ENCODE assay signal across 21 cellular contexts in the genomic region with DNA sequence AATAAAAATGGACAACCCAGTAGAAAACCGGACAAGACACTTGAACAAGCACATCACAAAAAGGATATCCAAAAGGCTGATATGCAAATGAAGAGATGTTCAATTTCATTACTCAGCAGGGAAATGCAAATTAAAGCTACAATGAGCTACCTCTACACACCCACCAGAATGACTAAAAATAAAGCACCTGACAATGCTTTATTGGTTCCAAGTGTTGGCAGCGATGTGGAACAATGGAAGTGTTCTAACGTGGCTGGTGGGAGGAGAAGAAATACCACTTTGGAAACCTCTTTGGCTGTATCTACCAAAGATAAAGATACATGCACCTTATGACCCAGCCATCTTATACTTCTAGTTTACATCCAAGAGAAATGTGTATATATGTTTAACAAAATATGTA. TPM values are rescaled to one million over a fixed set of nuclear protein-coding genes. Genes with fewer than 3 reads are reported as not detected.
DNase-seq lines count a peak whose midpoint lies in the region; ATAC-seq and TF ChIP-seq lines count a peak whose summit lies in the region.
"Had no signal": no experiment of that assay in that cellular context is flagged by ENCODE, and none has a peak within 500 bp of the region (broad histone marks: within the 10 kb centered on the region; RNA-seq: fewer than 3 reads in every experiment).

No MANE protein-coding gene starts in this region.

- TF ChIP-seq POLR2A in breast epithelium (IDR thresholded peaks at IDR 0.05) = no peak

- no peaks in the 10 kb centered on the region for H4K20me1 ChIP-seq in GM23248 (ENCODE audit: insufficient read depth)

- H3K36me3 Mint-ChIP-seq in MCF 10A (ENCODE audit: insufficient read depth, unreplicated experiment) = no peaks in the 10 kb centered on the region
- H3K36me3 Mint-ChIP-seq: IgD-negative memory B cell had no signal

- POLR2A ChIA-PET in MCF 10A (lab: Yijun Ruan, JAX) = no interaction called here

- DNase-seq in MCF 10A (ENCODE audit: unreplicated experiment) (peak; percentile 5), breast epithelium (ENCODE audit: low spot score in 2 of 2) (no peak), epithelial cell of esophagus (ENCODE audit: low read depth) (peak; percentile 26), substantia nigra (lab: John Stamatoyannopoulos, UW) (peak in 1 of 49 donors; percentile 9), GM23248 (no peak)
- DNase-seq: Kasumi-1, MG63, NCI-H1417, NCI-H1694 treated with DMSO at 0.1 percent for 48 hours, NCI-H2081 treated with DMSO at 0.1 percent for 48 hours, NCI-H748 treated with DMSO at 0.1 percent for 48 hours, SJCRH30 had no signal

- CTCF ChIA-PET in MCF 10A (lab: Yijun Ruan, JAX) = no interaction called here

- H3K4me3 ChIP-seq in breast epithelium = no peak overlapping the region
- H3K4me3 ChIP-seq in epithelial cell of esophagus (ENCODE audit: low read length) = no peak overlapping the region
- H3K4me3 ChIP-seq in GM23248 = no peak overlapping the region
- H3K4me3 ChIP-seq: GM23338, HAP-1, MG63, SJCRH30 had no signal

- H3K4me1 ChIP-seq in breast epithelium (peaks cover 0 to 5% of the 10 kb centered on the region in 2 donors), GM23248 (ENCODE audit: insufficient read depth) (peaks cover 18% of the 10 kb centered on the region)
- H3K4me1 ChIP-seq: HAP-1, SJCRH30 had no signal

- TF ChIP-seq CTCF in MCF 10A (IDR thresholded peaks at IDR 0.05; ENCODE audit: unreplicated experiment) (no peak), breast epithelium (IDR thresholded peaks at IDR 0.05) (no peak), epithelial cell of esophagus (IDR thresholded peaks at IDR 0.05; ENCODE audit: insufficient read depth, low read depth, low read length, missing control alignments) (no peak)

- in situ Hi-C loops in GM23248 (cut with MboI) = no loop called here

- peaks cover 16% of the 10 kb centered on the region for H3K4me1 Mint-ChIP-seq in MCF 10A (ENCODE audit: insufficient read depth, unreplicated experiment)

- H3K36me3 ChIP-seq in breast epithelium = no peaks in the 10 kb centered on the region
- H3K36me3 ChIP-seq in GM23248 (ENCODE audit: low read depth) = no peaks in the 10 kb centered on the region
- H3K36me3 ChIP-seq: HAP-1, MG63, SJCRH30 had no signal

- H2AFZ ChIP-seq in GM23248 = no peak overlapping the region
- H2AFZ ChIP-seq: GM23338 had no signal

- no peak overlapping the region for H3K4me2 ChIP-seq in GM23248 (ENCODE audit: unreplicated experiment)
- H3K4me2 ChIP-seq: GM23338 had no signal

- H3K27ac Mint-ChIP-seq in MCF 10A (ENCODE audit: low read depth, unreplicated experiment) = no peak overlapping the region
- H3K27ac Mint-ChIP-seq: GM23338, IgD-negative memory B cell had no signal

- ATAC-seq in HG03460 (IDR thresholded peaks at IDR 0.05; ENCODE audit: unreplicated experiment) (no peak), GM19467 (IDR thresholded peaks at IDR 0.05; ENCODE audit: unreplicated experiment) (no peak)
- ATAC-seq: GM23338 had no signal

- BruUV-seq in MCF 10A (replicated peaks; lab: Mats Ljungman, UMichigan) = no TSS peak

- no peaks in the 10 kb centered on the region for H3K9me3 Mint-ChIP-seq in MCF 10A (ENCODE audit: unreplicated experiment)
- H3K9me3 Mint-ChIP-seq: GM23338 had no signal

- no peak overlapping the region for H3K9ac ChIP-seq in GM23248

- H3F3A ChIP-seq in GM23248 (ENCODE audit: insufficient read depth) = peaks cover 11% of the 10 kb centered on the region

- peaks cover 0 to 29% of the 10 kb centered on the region in 2 donors for H3K27me3 ChIP-seq in breast epithelium
- peaks cover 5% of the 10 kb centered on the region for H3K27me3 ChIP-seq in GM23248 (replicated peaks; ENCODE audit: insufficient read depth)
- H3K27me3 ChIP-seq: MG63 had no signal

- no peaks in the 10 kb centered on the region for H3K79me2 ChIP-seq in GM23248 (ENCODE audit: insufficient read depth)

- WGBS in GM23248 (ENCODE audit: low coverage in 1 of 2, low lambda C conversion rate in 2 of 2, missing lambda C conversion rate in 2 of 2), 2 experiments = 72 to 76% methylated on average over 3 of the region's 3 CpGs

- H3K9me2 ChIP-seq in GM23248 (ENCODE audit: insufficient read depth) = no peaks in the 10 kb centered on the region

- intact Hi-C loops in MCF 10A (cut with micrococcal nuclease) = no loop called here
- intact Hi-C loops in breast epithelium (cut with DNase I; ENCODE audit: low total_unique reads) = no loop called here

- no peak overlapping the region for H3K27ac ChIP-seq in breast epithelium
- H3K27ac ChIP-seq in angular gyrus (ENCODE audit: low read depth, low read length) = peak overlapping the region; percentile 34
- peak overlapping the region; percentile 21 for H3K27ac ChIP-seq in substantia nigra (ENCODE audit: low read depth, low read length, poor library complexity, severe bottlenecking)
- H3K27ac ChIP-seq in GM23248 = no peak overlapping the region
- H3K27ac ChIP-seq: 22Rv1, C4-2B, SJCRH30 had no signal

- no peak overlapping the region for H3K4me3 Mint-ChIP-seq in MCF 10A (ENCODE audit: unreplicated experiment)
- H3K4me3 Mint-ChIP-seq: GM23338, IgD-negative memory B cell had no signal

- H3K9me3 ChIP-seq in breast epithelium (no peaks in the 10 kb centered on the region), GM23248 (ENCODE audit: low read depth) (no peaks in the 10 kb centered on the region)
- H3K9me3 ChIP-seq: HAP-1, MG63, SJCRH30 had no signal

- peaks cover 12% of the 10 kb centered on the region for H3K27me3 Mint-ChIP-seq in MCF 10A (ENCODE audit: insufficient read depth, unreplicated experiment)

RNA-seq across cellular contexts. Expression of gene ACP7, which starts 3.7 kb away (rescaled TPM):
- not detected in 2 replicates for total RNA-seq in MCF 10A (2022)
- total RNA-seq in breast epithelium = not detected
- not detected in 2 replicates for total RNA-seq in GM23248 (2014; rRNA removed; shearing (Covaris generic))
- 0.30 and 0.47 TPM in 2 replicates for polyA plus RNA-seq in GM23248 (2016; fragmentation: Nextera tagmentation; extraction: Ambion mirVana)
- total RNA-seq: SJCRH30 had no signal
- polyA plus RNA-seq: AG04450, IgD-negative memory B cell had no signal

RNA-seq across cellular contexts. Expression of gene PAK4, which starts 45.2 kb away (rescaled TPM):
- total RNA-seq in MCF 10A (2022) (28.4 and 29.5 TPM in 2 replicates), breast epithelium (10 to 100 TPM in 2 of 3 donors, 1 to 10 TPM in 1; 3.5 to 12.0 (median 10.2) TPM)
- total RNA-seq in GM23248 (2014; rRNA removed; shearing (Covaris generic)) = 6.8 and 10.9 TPM in 2 replicates
- polyA plus RNA-seq in GM23248 (2016; fragmentation: Nextera tagmentation; extraction: Ambion mirVana) = 20.1 and 21.1 TPM in 2 replicates

RNA-seq across cellular contexts. Expression of gene FBXO27, which starts 48.1 kb away (rescaled TPM):
- 0.28 TPM in 1 of 2 replicates, not detected in the other for total RNA-seq in MCF 10A (2022)
- total RNA-seq in breast epithelium = 1 to 10 TPM; 2.6 to 7.2 (median 5.1) TPM
- total RNA-seq in GM23248 (2014; rRNA removed; shearing (Covaris generic)) = 0.54 and 2.8 TPM in 2 replicates
- polyA plus RNA-seq in GM23248 (2016; fragmentation: Nextera tagmentation; extraction: Ambion mirVana) = 2.1 and 4.0 TPM in 2 replicates

Comparison
In these comparisons a context has a peak if more than half of its experiments do, and no peak if none do; other contexts are left out.
1. DNase-seq: peak in MCF 10A (single experiment) and epithelial cell of esophagus (single experiment); none in breast epithelium (0 of 2) and GM23248 (single experiment).
2. H3K27ac ChIP-seq: peak in angular gyrus (single experiment) and substantia nigra (single experiment); none in breast epithelium (0 of 2) and GM23248 (single experiment).